10 cellular contexts compared by ENCODE assay signal in the genomic region with DNA sequence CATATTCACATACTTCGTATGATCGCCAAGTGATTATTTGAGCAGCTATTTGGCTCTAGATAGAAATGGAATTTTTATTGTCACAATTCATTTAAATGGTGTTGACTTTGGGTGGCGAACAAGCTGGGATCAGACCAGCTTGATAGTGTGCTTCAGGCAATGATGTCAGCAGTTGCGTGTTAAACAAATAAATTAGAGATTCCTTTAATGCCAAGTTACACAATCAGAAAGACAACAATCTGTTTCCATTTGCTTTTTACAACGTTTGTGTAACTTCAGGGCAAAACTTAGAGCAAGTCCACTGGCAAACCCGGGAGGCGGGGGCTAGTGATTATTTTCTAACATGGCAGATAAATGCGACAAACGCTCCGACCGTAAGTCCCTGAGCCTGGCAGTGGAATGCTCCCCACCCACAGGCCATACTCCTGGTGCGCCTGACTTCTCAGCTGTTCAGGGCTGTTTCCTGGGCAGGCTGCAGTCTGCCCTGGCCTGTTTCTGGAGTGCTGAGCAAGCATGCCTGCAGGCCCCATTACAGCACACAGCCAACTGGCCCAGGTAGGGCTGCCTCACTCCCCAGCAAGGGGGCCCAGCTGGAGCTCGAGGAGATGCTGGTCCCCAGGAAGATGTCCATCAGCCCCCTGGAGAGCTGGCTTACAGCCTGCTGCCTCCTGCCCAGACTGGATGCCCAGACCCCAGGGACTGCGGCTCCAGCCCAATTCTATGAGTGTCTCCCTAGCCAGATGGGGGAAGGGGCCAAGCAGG.
A peak's percentile ranks its signal among the peaks of the same experiment; 100 is the strongest.
DNase-seq lines count a peak whose midpoint lies in the region; ATAC-seq and TF ChIP-seq lines count a peak whose summit lies in the region.
"Had no signal": no experiment of that assay in that cellular context is flagged by ENCODE, and none has a peak within 500 bp of the region (broad histone marks: within the 10 kb centered on the region; RNA-seq: fewer than 3 reads in every experiment).

No MANE protein-coding gene starts in this region.

- CTCF ChIA-PET in WTC11 (lab: Charles Lee), result interaction anchor here (0.9 kb wide), 1 partner anchor 90 kb away, joined by 5 read pairs; no protein-coding TSS in a partner anchor
- CTCF ChIA-PET in naive thymus-derived CD4-positive, alpha-beta T cell (lab: Charles Lee), result no interaction called here

- no peak for TF ChIP-seq CTCF in WTC11 (IDR thresholded peaks at IDR 0.05)
- no peak for TF ChIP-seq CTCF in thoracic aorta (IDR thresholded peaks at IDR 0.05)

- ATAC-seq in WTC11, result peak; percentile 91
- ATAC-seq in left ventricle myocardium superior, result peak; percentile 71
- peak; percentile 44 for ATAC-seq in thoracic aorta (ENCODE audit: insufficient number of reproducible peaks, low FRiP score, low read depth)
- ATAC-seq in naive thymus-derived CD4-positive, alpha-beta T cell, result no peak
- ATAC-seq in HG03354 (IDR thresholded peaks at IDR 0.05; ENCODE audit: poor library complexity, severe bottlenecking, unreplicated experiment), result no peak

- DNase-seq in HS-27A (ENCODE audit: low read depth) (peak; percentile 75), WTC11 (ENCODE audit: low spot score) (no peak), left ventricle myocardium superior (no peak), thoracic aorta (ENCODE audit: low spot score) (no peak), NCI-H1417 treated with DMSO at 0.1 percent for 48 hours (lab: John Stamatoyannopoulos, UW) (no peak), cerebellar nuclear complex (lab: John Stamatoyannopoulos, UW) (no peak)
- no peak for DNase-seq in naive thymus-derived CD4-positive, alpha-beta T cell
- DNase-seq: activated CD4-positive, CD25-positive, alpha-beta regulatory T cell; NCI-H1105 had no signal

- H3K4me1 Mint-ChIP-seq in WTC11, result peaks cover 18% of the 10 kb centered on the region
- no peaks in the 10 kb centered on the region for H3K4me1 Mint-ChIP-seq in naive thymus-derived CD4-positive, alpha-beta T cell

- H3K27me3 ChIP-seq in thoracic aorta (replicated peaks; ENCODE audit: insufficient read depth), result no peaks in the 10 kb centered on the region
- H3K27me3 ChIP-seq in naive thymus-derived CD4-positive, alpha-beta T cell (ENCODE audit: control insufficient read depth in 2 of 2, insufficient read depth in 2 of 2, low read length in 2 of 2), result no peaks in the 10 kb centered on the region

- H3K36me3 ChIP-seq in thoracic aorta, result no peaks in the 10 kb centered on the region
- no peaks in the 10 kb centered on the region for H3K36me3 ChIP-seq in naive thymus-derived CD4-positive, alpha-beta T cell (ENCODE audit: control insufficient read depth in 2 of 3, insufficient read depth in 3 of 3, low read length in 3 of 3)

- peaks cover 19 to 44% of the 10 kb centered on the region in 2 donors for H3K4me1 ChIP-seq in thoracic aorta (ENCODE audit: control insufficient read depth in 1 of 2, low read depth in 2 of 2)
- H3K4me1 ChIP-seq in naive thymus-derived CD4-positive, alpha-beta T cell (ENCODE audit: control insufficient read depth in 2 of 2, insufficient read depth in 2 of 2, low read length in 2 of 2), result no peaks in the 10 kb centered on the region

- intact Hi-C loops in left ventricle myocardium superior (cut with micrococcal nuclease), result no loop called here
- intact Hi-C loops in naive thymus-derived CD4-positive, alpha-beta T cell (cut with micrococcal nuclease), result no loop called here

- H3K9me3 ChIP-seq in thoracic aorta, result no peaks in the 10 kb centered on the region
- H3K9me3 ChIP-seq in naive thymus-derived CD4-positive, alpha-beta T cell (ENCODE audit: control insufficient read depth in 2 of 3, low read length in 3 of 3), result no peaks in the 10 kb centered on the region

- no peak overlapping the region for H3K4me3 Mint-ChIP-seq in WTC11
- no peak overlapping the region for H3K4me3 Mint-ChIP-seq in naive thymus-derived CD4-positive, alpha-beta T cell

- no peak overlapping the region for H3K27ac Mint-ChIP-seq in WTC11
- H3K27ac Mint-ChIP-seq in naive thymus-derived CD4-positive, alpha-beta T cell, result no peak overlapping the region

- H3K27me3 Mint-ChIP-seq in WTC11 (ENCODE audit: low read depth), result no peaks in the 10 kb centered on the region
- H3K27me3 Mint-ChIP-seq in naive thymus-derived CD4-positive, alpha-beta T cell, result peaks cover 0 to 3% (median 0%) of the 10 kb centered on the region in 5 donors

- POLR2A ChIA-PET in WTC11 (lab: Charles Lee), result interaction anchor here (0.7 to 0.8 kb wide), 2 partner anchors 90 to 96 kb away, joined by 3 to 4 read pairs; no protein-coding TSS in a partner anchor
- POLR2A ChIA-PET in naive thymus-derived CD4-positive, alpha-beta T cell (lab: Charles Lee), result no interaction called here

- H3K4me3 ChIP-seq in thoracic aorta, result peak overlapping the region; percentile 46
- H3K4me3 ChIP-seq in naive thymus-derived CD4-positive, alpha-beta T cell (ENCODE audit: low read length), result no peak overlapping the region

- peak overlapping the region; percentile 49 to 69 for H3K27ac ChIP-seq in thoracic aorta
- H3K27ac ChIP-seq in naive thymus-derived CD4-positive, alpha-beta T cell (ENCODE audit: low read depth, low read length), result no peak overlapping the region

- no peaks in the 10 kb centered on the region for H3K36me3 Mint-ChIP-seq in WTC11
- H3K36me3 Mint-ChIP-seq in naive thymus-derived CD4-positive, alpha-beta T cell, result no peaks in the 10 kb centered on the region

- H3K9me3 Mint-ChIP-seq in WTC11, result peaks cover 8% of the 10 kb centered on the region
- H3K9me3 Mint-ChIP-seq in naive thymus-derived CD4-positive, alpha-beta T cell, result peaks cover 0 to 15% (median 5%) of the 10 kb centered on the region in 11 donors

TF ChIP-seq in WTC11, 78 proteins besides CTCF, POLR2A, EP300 and RAD21:
- TF ChIP-seq ZNF423 (CRISPR knock-in tag; IDR thresholded peaks at IDR 0.05), result peak; percentile 92
- TF ChIP-seq ZNF219 (CRISPR knock-in tag; IDR thresholded peaks at IDR 0.05; ENCODE audit: borderline replicate concordance), result no peak
- TF ChIP-seq, protein P1, sequence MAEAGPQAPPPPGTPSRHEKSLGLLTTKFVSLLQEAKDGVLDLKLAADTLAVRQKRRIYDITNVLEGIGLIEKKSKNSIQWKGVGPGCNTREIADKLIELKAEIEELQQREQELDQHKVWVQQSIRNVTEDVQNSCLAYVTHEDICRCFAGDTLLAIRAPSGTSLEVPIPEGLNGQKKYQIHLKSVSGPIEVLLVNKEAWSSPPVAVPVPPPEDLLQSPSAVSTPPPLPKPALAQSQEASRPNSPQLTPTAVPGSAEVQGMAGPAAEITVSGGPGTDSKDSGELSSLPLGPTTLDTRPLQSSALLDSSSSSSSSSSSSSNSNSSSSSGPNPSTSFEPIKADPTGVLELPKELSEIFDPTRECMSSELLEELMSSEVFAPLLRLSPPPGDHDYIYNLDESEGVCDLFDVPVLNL (CRISPR knock-in tag; IDR thresholded peaks at IDR 0.05; ENCODE audit: borderline replicate concordance, low read depth), result no peak
- no peak for TF ChIP-seq ZNF416 (CRISPR knock-in tag; IDR thresholded peaks at IDR 0.05)
- no peak for TF ChIP-seq CREB1 (CRISPR knock-in tag; IDR thresholded peaks at IDR 0.05)
- TF ChIP-seq, protein P2, sequence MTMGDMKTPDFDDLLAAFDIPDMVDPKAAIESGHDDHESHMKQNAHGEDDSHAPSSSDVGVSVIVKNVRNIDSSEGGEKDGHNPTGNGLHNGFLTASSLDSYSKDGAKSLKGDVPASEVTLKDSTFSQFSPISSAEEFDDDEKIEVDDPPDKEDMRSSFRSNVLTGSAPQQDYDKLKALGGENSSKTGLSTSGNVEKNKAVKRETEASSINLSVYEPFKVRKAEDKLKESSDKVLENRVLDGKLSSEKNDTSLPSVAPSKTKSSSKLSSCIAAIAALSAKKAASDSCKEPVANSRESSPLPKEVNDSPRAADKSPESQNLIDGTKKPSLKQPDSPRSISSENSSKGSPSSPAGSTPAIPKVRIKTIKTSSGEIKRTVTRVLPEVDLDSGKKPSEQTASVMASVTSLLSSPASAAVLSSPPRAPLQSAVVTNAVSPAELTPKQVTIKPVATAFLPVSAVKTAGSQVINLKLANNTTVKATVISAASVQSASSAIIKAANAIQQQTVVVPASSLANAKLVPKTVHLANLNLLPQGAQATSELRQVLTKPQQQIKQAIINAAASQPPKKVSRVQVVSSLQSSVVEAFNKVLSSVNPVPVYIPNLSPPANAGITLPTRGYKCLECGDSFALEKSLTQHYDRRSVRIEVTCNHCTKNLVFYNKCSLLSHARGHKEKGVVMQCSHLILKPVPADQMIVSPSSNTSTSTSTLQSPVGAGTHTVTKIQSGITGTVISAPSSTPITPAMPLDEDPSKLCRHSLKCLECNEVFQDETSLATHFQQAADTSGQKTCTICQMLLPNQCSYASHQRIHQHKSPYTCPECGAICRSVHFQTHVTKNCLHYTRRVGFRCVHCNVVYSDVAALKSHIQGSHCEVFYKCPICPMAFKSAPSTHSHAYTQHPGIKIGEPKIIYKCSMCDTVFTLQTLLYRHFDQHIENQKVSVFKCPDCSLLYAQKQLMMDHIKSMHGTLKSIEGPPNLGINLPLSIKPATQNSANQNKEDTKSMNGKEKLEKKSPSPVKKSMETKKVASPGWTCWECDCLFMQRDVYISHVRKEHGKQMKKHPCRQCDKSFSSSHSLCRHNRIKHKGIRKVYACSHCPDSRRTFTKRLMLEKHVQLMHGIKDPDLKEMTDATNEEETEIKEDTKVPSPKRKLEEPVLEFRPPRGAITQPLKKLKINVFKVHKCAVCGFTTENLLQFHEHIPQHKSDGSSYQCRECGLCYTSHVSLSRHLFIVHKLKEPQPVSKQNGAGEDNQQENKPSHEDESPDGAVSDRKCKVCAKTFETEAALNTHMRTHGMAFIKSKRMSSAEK (CRISPR knock-in tag; IDR thresholded peaks at IDR 0.05; ENCODE audit: borderline replicate concordance), result no peak

Comparison
In these comparisons a context has a peak if more than half of its experiments do, and no peak if none do; other contexts are left out.
1. ATAC-seq: peak in WTC11 (single experiment), left ventricle myocardium superior (single experiment) and thoracic aorta (single experiment); none in naive thymus-derived CD4-positive, alpha-beta T cell (single experiment) and HG03354 (single experiment).